20 cellular contexts compared by ENCODE assay signal in the genomic region with DNA sequence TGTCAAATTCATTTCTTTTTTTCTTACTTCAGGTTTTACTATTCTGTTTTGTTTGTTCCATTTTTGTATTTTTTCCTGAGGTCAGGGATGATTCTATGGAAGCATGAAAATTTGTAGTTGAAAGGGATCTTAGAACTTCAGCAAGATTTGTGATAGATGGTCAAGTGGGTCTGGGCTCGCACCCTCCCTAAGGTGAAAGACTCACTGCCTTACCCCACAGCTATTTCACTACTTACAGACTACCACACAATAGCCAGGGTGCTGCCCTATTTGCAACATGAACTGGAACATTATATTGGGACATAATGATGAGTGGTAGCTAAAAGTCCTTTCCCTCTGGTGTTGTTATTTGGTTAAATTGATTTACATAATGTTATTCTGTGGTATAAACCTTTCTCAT.
DNase-seq lines count a peak whose midpoint lies in the region; ATAC-seq and TF ChIP-seq lines count a peak whose summit lies in the region.
"Had no signal": no experiment of that assay in that cellular context is flagged by ENCODE, and none has a peak within 500 bp of the region (broad histone marks: within the 10 kb centered on the region; RNA-seq: fewer than 3 reads in every experiment).

No MANE protein-coding gene starts in this region.

- DNase-seq in CD4-positive, alpha-beta T cell = no peak
- no peak for DNase-seq in GM23248
- no peak for DNase-seq in mesenchymal stem cell
- no peak for DNase-seq in DMS 273 (lab: John Stamatoyannopoulos, UW; ENCODE audit: unreplicated experiment)
- DNase-seq: activated CD4-positive, alpha-beta T cell treated with anti-CD3 and anti-CD28 coated beads, Interleukin-2, amount 50 U/mL, for 4 hours; activated naive CD4-positive, alpha-beta T cell treated with anti-CD3 and anti-CD28 coated beads, Interleukin-2, amount 50 U/mL, for 16 hours; glutamatergic neuron; KBM-7; left colon; NCI-H1694 treated with DMSO at 0.1 percent for 48 hours; NCI-H774; SHP77 treated with DMSO at 0.1 percent for 48 hours; spleen; stimulated activated CD4-positive, alpha-beta T cell treated with anti-CD3 and anti-CD28 coated beads, Interleukin-4, amount 100 ng/mL, for 24 hours; T-helper 1 cell had no signal

- WGBS in GM23248 (ENCODE audit: low coverage in 1 of 2, low lambda C conversion rate in 2 of 2, missing lambda C conversion rate in 2 of 2), 2 experiments = 100% methylated on average over 1 of the region's 1 CpG
- WGBS in mesenchymal stem cell = no CpG with 5 or more reads among the region's 1 CpG

- POLR2A ChIA-PET in CD4-positive, alpha-beta T cell (lab: Charles Lee) = interaction anchor here (1.0 to 3.2 kb wide), 3 partner anchors 10 to 61 kb away, joined by 3 to 13 read pairs (median 5); no protein-coding TSS in a partner anchor

- intact Hi-C loops in CD4-positive, alpha-beta T cell (cut with DNase I, micrococcal nuclease) = loop anchor here in 1 of 2 experiments (5.0 kb wide), 1 partner anchor 53 kb away; no protein-coding TSS in a partner anchor

- H2AK5ac ChIP-seq in mesenchymal stem cell (ENCODE audit: low read length, severe bottlenecking) = no peak overlapping the region

- in situ Hi-C loops in GM23248 (cut with MboI) = no loop called here

- H2BK5ac ChIP-seq in mesenchymal stem cell (ENCODE audit: low read depth, low read length, poor library complexity, severe bottlenecking) = no peak overlapping the region

- no peak overlapping the region for H3K14ac ChIP-seq in mesenchymal stem cell (ENCODE audit: low read length in 2 of 2)

- no peak overlapping the region for H3K23ac ChIP-seq in mesenchymal stem cell (ENCODE audit: low read length in 2 of 2)

- H3K79me2 ChIP-seq in GM23248 (ENCODE audit: insufficient read depth) = peaks cover 99% of the 10 kb centered on the region

- no peak overlapping the region for H4K91ac ChIP-seq in mesenchymal stem cell (ENCODE audit: low read length)

- H4K20me1 ChIP-seq in GM23248 (ENCODE audit: insufficient read depth) = no peaks in the 10 kb centered on the region

- H3K9ac ChIP-seq in GM23248 = peak overlapping the region; percentile 39; the same call in 1 of the 2 replicates
- peak overlapping the region; percentile 7 for H3K9ac ChIP-seq in mesenchymal stem cell (ENCODE audit: low read length)
- H3K9ac ChIP-seq: neural progenitor cell had no signal

- no peak overlapping the region for H3K4ac ChIP-seq in mesenchymal stem cell (ENCODE audit: low read depth in 1 of 2, low read length in 2 of 2)

- no peak overlapping the region for H2BK15ac ChIP-seq in mesenchymal stem cell (ENCODE audit: low read depth, poor library complexity, severe bottlenecking)

- no peaks in the 10 kb centered on the region for H3K36me3 ChIP-seq in GM23248 (ENCODE audit: low read depth)
- peaks cover 3 to 9% of the 10 kb centered on the region in 2 experiments for H3K36me3 ChIP-seq in mesenchymal stem cell (ENCODE audit: control insufficient read depth in 1 of 2, insufficient read depth in 2 of 2, low read depth in 1 of 2, low read length in 2 of 2)
- H3K36me3 ChIP-seq: neural progenitor cell had no signal

- H2BK12ac ChIP-seq in mesenchymal stem cell (ENCODE audit: low read length in 2 of 2) = no peak overlapping the region

- H2AFZ ChIP-seq in GM23248 (no peak overlapping the region), mesenchymal stem cell (ENCODE audit: low read depth, low read length) (no peak overlapping the region)
- H2AFZ ChIP-seq: neural progenitor cell had no signal

- CTCF ChIA-PET in CD4-positive, alpha-beta T cell (lab: Charles Lee) = interaction anchor here (2.9 kb wide), 1 partner anchor 63 kb away, joined by 15 read pairs; a partner anchor contains a TSS

- H3K4me3 ChIP-seq in GM23248 = no peak overlapping the region
- no peak overlapping the region for H3K4me3 ChIP-seq in mesenchymal stem cell (ENCODE audit: insufficient read depth in 1 of 2, low read depth in 1 of 2, low read length in 2 of 2)
- H3K4me3 ChIP-seq: neural progenitor cell, spleen had no signal

- no peaks in the 10 kb centered on the region for H3K27me3 Mint-ChIP-seq in CD4-positive, alpha-beta T cell
- H3K27me3 Mint-ChIP-seq in activated naive CD8-positive, alpha-beta T cell = no peaks in the 10 kb centered on the region

- H3K4me3 Mint-ChIP-seq in CD4-positive, alpha-beta T cell = peak overlapping the region; percentile 30
- H3K4me3 Mint-ChIP-seq in activated naive CD8-positive, alpha-beta T cell = peak overlapping the region; percentile 61
- H3K4me3 Mint-ChIP-seq: neural progenitor cell had no signal

- H3K79me1 ChIP-seq in mesenchymal stem cell (replicated peaks; ENCODE audit: low read length, poor library complexity, severe bottlenecking) = peaks cover 21% of the 10 kb centered on the region

- H3F3A ChIP-seq in GM23248 (ENCODE audit: insufficient read depth) = peaks cover 36% of the 10 kb centered on the region

- H3K27me3 ChIP-seq in CD4-positive, alpha-beta T cell (ENCODE audit: control insufficient read depth, insufficient read depth, low read length) = no peaks in the 10 kb centered on the region
- H3K27me3 ChIP-seq in GM23248 (replicated peaks; ENCODE audit: insufficient read depth) = no peaks in the 10 kb centered on the region
- no peaks in the 10 kb centered on the region for H3K27me3 ChIP-seq in mesenchymal stem cell (ENCODE audit: control insufficient read depth in 1 of 2, insufficient read depth in 1 of 2, low read length in 2 of 2)
- H3K27me3 ChIP-seq: neural progenitor cell, spleen had no signal

- H2BK120ac ChIP-seq in mesenchymal stem cell (ENCODE audit: low read depth, low read length) = no peak overlapping the region

- no peaks in the 10 kb centered on the region for H3K9me3 ChIP-seq in CD4-positive, alpha-beta T cell (ENCODE audit: control insufficient read depth, low read length)
- H3K9me3 ChIP-seq in GM23248 (ENCODE audit: low read depth) (no peaks in the 10 kb centered on the region), mesenchymal stem cell (ENCODE audit: control insufficient read depth, low read length) (no peaks in the 10 kb centered on the region)
- H3K9me3 ChIP-seq: spleen had no signal

- H3K18ac ChIP-seq in mesenchymal stem cell (ENCODE audit: low read depth in 1 of 2, low read length in 2 of 2) = no peak overlapping the region

- peaks cover 87% of the 10 kb centered on the region for H3K4me1 Mint-ChIP-seq in CD4-positive, alpha-beta T cell (ENCODE audit: low read depth)
- peaks cover 86% of the 10 kb centered on the region for H3K4me1 Mint-ChIP-seq in activated naive CD8-positive, alpha-beta T cell (ENCODE audit: low read depth)

- peak overlapping the region; percentile 48 for H3K27ac Mint-ChIP-seq in CD4-positive, alpha-beta T cell
- H3K27ac Mint-ChIP-seq in activated naive CD8-positive, alpha-beta T cell = peak overlapping the region; percentile 89
- H3K27ac Mint-ChIP-seq: neural progenitor cell had no signal

- no peak for ATAC-seq in CD4-positive, alpha-beta T cell (ENCODE audit: poor library complexity)
- ATAC-seq in GM19328 (IDR thresholded peaks at IDR 0.05; ENCODE audit: unreplicated experiment) = no peak
- no peak for ATAC-seq in HG03095 (IDR thresholded peaks at IDR 0.05; ENCODE audit: unreplicated experiment)
- ATAC-seq in activated CD4-positive, CD25-positive, alpha-beta regulatory T cell treated with anti-CD3 and anti-CD28 coated beads, Interleukin-2, amount 50 U/mL, for 24 hours = no peak

- H3K9me2 ChIP-seq in GM23248 (ENCODE audit: insufficient read depth) = no peaks in the 10 kb centered on the region

- no peak overlapping the region for H3K27ac ChIP-seq in CD4-positive, alpha-beta T cell (ENCODE audit: low read depth, low read length)
- H3K27ac ChIP-seq in GM23248 (peak overlapping the region; percentile 75), mesenchymal stem cell (ENCODE audit: low read length, poor library complexity, severe bottlenecking) (no peak overlapping the region)
- H3K27ac ChIP-seq: neural progenitor cell, spleen had no signal

- H3K4me1 ChIP-seq in GM23248 (ENCODE audit: insufficient read depth) (peaks cover 42% of the 10 kb centered on the region), mesenchymal stem cell (ENCODE audit: control insufficient read depth, insufficient read depth, low read depth, low read length) (peaks cover 2% of the 10 kb centered on the region)
- H3K4me1 ChIP-seq: neural progenitor cell had no signal

- H4K8ac ChIP-seq in mesenchymal stem cell (ENCODE audit: low read length) = no peak overlapping the region

- H3K4me2 ChIP-seq in GM23248 (ENCODE audit: unreplicated experiment) (peak overlapping the region; percentile 60), mesenchymal stem cell (ENCODE audit: low read length, poor library complexity, severe bottlenecking) (no peak overlapping the region)
- H3K4me2 ChIP-seq: neural progenitor cell had no signal

- TF ChIP-seq CTCF in CD4-positive, alpha-beta T cell (IDR thresholded peaks at IDR 0.05) = no peak

- no peaks in the 10 kb centered on the region for H3K9me3 Mint-ChIP-seq in CD4-positive, alpha-beta T cell
- H3K9me3 Mint-ChIP-seq in activated naive CD8-positive, alpha-beta T cell (ENCODE audit: low read depth) = no peaks in the 10 kb centered on the region

- peaks cover 52% of the 10 kb centered on the region for H3K36me3 Mint-ChIP-seq in CD4-positive, alpha-beta T cell (ENCODE audit: low read depth)
- peaks cover 20% of the 10 kb centered on the region for H3K36me3 Mint-ChIP-seq in activated naive CD8-positive, alpha-beta T cell
